In genomic region chr17:51120739-51121619, GRCh38 we compare ENCODE assay signal across 8 cellular contexts. TPM values are rescaled to one million over a fixed set of nuclear protein-coding genes. Genes with fewer than 3 reads are reported as not detected.
A peak's percentile ranks its signal among the peaks of the same experiment; 100 is the strongest.
DNase-seq lines count a peak whose midpoint lies in the region; ATAC-seq and TF ChIP-seq lines count a peak whose summit lies in the region.

Gene SPAG9, minus strand, starts transcription at chr17:51120868. Its CDS starts 212 bp downstream, at chr17:51120656.

- in situ Hi-C loops in mammary epithelial cell (cut with MboI; ENCODE audit: low sequenced_read_pairs in 2 of 2) = no loop called here

- DNase-seq in NCI-H2196 treated with DMSO at 0.1 percent for 48 hours (lab: John Stamatoyannopoulos, UW; ENCODE audit: unreplicated experiment) = peak; percentile 95
- DNase-seq in mammary epithelial cell = peak; percentile 97
- peak; percentile 97 for DNase-seq in iPS-NIHi7 (ENCODE audit: extremely low spot score)
- peak; percentile 80 for DNase-seq in smooth muscle cell (lab: John Stamatoyannopoulos, UW; ENCODE audit: unreplicated experiment)

- ATAC-seq in GM18870 (IDR thresholded peaks at IDR 0.05; ENCODE audit: unreplicated experiment) (peak; percentile 34), HG03135 (IDR thresholded peaks at IDR 0.05; ENCODE audit: unreplicated experiment) (peak; percentile 70)

- TF ChIP-seq CTCF in WI38 (IDR thresholded peaks at IDR 0.05; ENCODE audit: low read depth, low read length) = no peak
- TF ChIP-seq CTCF in mammary epithelial cell (conservative IDR thresholded peaks at IDR 0.05 in 1 of 2, IDR thresholded peaks at IDR 0.05 in 1 of 2; ENCODE audit: extremely low read depth in 1 of 2, insufficient read depth in 1 of 2, low read depth in 1 of 2, low read length in 2 of 2) = no peak
- no peak for TF ChIP-seq CTCF in smooth muscle cell (IDR thresholded peaks at IDR 0.05; ENCODE audit: borderline replicate concordance, insufficient read depth, poor library complexity, severe bottlenecking)

- H3K4me3 ChIP-seq in ACC112 (ENCODE audit: low read depth, low read length) (peak within 1 kb of the TSS; percentile 91), WI38 (ENCODE audit: low read depth, low read length) (peak within 1 kb of the TSS; percentile 87), mammary epithelial cell (replicated peaks in 1 of 3; ENCODE audit: insufficient read depth in 1 of 3, low read depth in 2 of 3, low read length in 3 of 3) (peak within 1 kb of the TSS; percentile 66 to 100 (median 67)), smooth muscle cell (peak within 1 kb of the TSS; percentile 94)

- no peaks in the 10 kb centered on the region for H4K20me1 ChIP-seq in mammary epithelial cell (ENCODE audit: insufficient read depth, low read length)
- peaks cover 45% of the 10 kb centered on the region for H4K20me1 ChIP-seq in smooth muscle cell (ENCODE audit: low read depth)

- peak within 1 kb of the TSS; percentile 21 for H2AFZ ChIP-seq in ACC112 (ENCODE audit: low read length, unreplicated experiment)
- H2AFZ ChIP-seq in mammary epithelial cell (ENCODE audit: low read depth, low read length) = peak within 1 kb of the TSS; percentile 90
- H2AFZ ChIP-seq in smooth muscle cell (ENCODE audit: low read depth) = peak within 1 kb of the TSS; percentile 52

- H3K4me2 ChIP-seq in mammary epithelial cell (ENCODE audit: insufficient read depth, low read depth, low read length) (peak within 1 kb of the TSS; percentile 91), smooth muscle cell (peak within 1 kb of the TSS; percentile 99)

- H3K9ac ChIP-seq in mammary epithelial cell (ENCODE audit: insufficient read depth, low read length) (peak within 1 kb of the TSS; percentile 100), smooth muscle cell (ENCODE audit: low read depth) (peak within 1 kb of the TSS; percentile 100)

- H3K79me2 ChIP-seq in ACC112 (ENCODE audit: control insufficient read depth, insufficient read depth, low read length, unreplicated experiment) (peaks cover 44% of the 10 kb centered on the region), mammary epithelial cell (ENCODE audit: insufficient read depth, low read length) (peaks cover 46% of the 10 kb centered on the region), smooth muscle cell (ENCODE audit: low read depth) (peaks cover 46% of the 10 kb centered on the region)

- H3K27ac ChIP-seq in ACC112 (ENCODE audit: low read depth, low read length) (peak within 1 kb of the TSS; percentile 100), mammary epithelial cell (ENCODE audit: insufficient read depth, low read depth, low read length) (peak within 1 kb of the TSS; percentile 100), smooth muscle cell (ENCODE audit: low read depth) (peak within 1 kb of the TSS; percentile 100)

- H3K4me1 ChIP-seq in ACC112 (ENCODE audit: control insufficient read depth, insufficient read depth, low read length, unreplicated experiment) = peaks cover 27% of the 10 kb centered on the region
- peaks cover 30% of the 10 kb centered on the region for H3K4me1 ChIP-seq in mammary epithelial cell (ENCODE audit: insufficient read depth, low read length)
- H3K4me1 ChIP-seq in smooth muscle cell (ENCODE audit: low read depth) = peaks cover 10% of the 10 kb centered on the region

- BruUV-seq in mammary epithelial cell (replicated peaks; lab: Mats Ljungman, UMichigan) = TSS peak; percentile 96

- peaks cover 2% of the 10 kb centered on the region for H3F3A ChIP-seq in smooth muscle cell (ENCODE audit: low read depth)

- no peaks in the 10 kb centered on the region for H3K27me3 ChIP-seq in ACC112 (ENCODE audit: insufficient read depth, low read length)
- no peaks in the 10 kb centered on the region for H3K27me3 ChIP-seq in mammary epithelial cell (ENCODE audit: insufficient read depth, low read length)
- H3K27me3 ChIP-seq in smooth muscle cell (ENCODE audit: low read depth) = no peaks in the 10 kb centered on the region

- intact Hi-C loops in mammary epithelial cell (cut with micrococcal nuclease) = loop anchor here (1.0 to 5.0 kb wide), 4 partner anchors 34 to 169 kb away; partner anchors contain the start of gene NME2

- H3K9me3 ChIP-seq in mammary epithelial cell (replicated peaks; ENCODE audit: insufficient read depth, low read length) = no peaks in the 10 kb centered on the region
- no peaks in the 10 kb centered on the region for H3K9me3 ChIP-seq in smooth muscle cell (replicated peaks; ENCODE audit: low read depth)

- WGBS in mammary epithelial cell (ENCODE audit: low coverage, missing lambda C conversion rate) = 5% methylated on average over 26 of the region's 68 CpGs
- under 1% methylated on average over 15 of the region's 68 CpGs for WGBS in smooth muscle cell (ENCODE audit: low lambda C conversion rate)

- H3K36me3 ChIP-seq in ACC112 (ENCODE audit: insufficient read depth, low read length) (no peaks in the 10 kb centered on the region), mammary epithelial cell (ENCODE audit: insufficient read depth, low read length) (no peaks in the 10 kb centered on the region), smooth muscle cell (ENCODE audit: low read depth) (no peaks in the 10 kb centered on the region)

- CTCF ChIA-PET in mammary epithelial cell (lab: Charles Lee; ENCODE audit: low non-redundant PET) = interaction anchor here (0.6 kb wide), 1 partner anchor 483 kb away, joined by 3 read pairs; no protein-coding TSS in a partner anchor

- dilution Hi-C loops in mammary epithelial cell (cut with HindIII; ENCODE audit: low sequenced_read_pairs) = no loop called here

RNA-seq across cellular contexts. Expression of gene SPAG9, which starts in this region (rescaled TPM):
- total RNA-seq in mammary epithelial cell (10 to 100 TPM; 80.4 to 95.3 TPM), smooth muscle cell (64.8 and 81.1 TPM in 2 replicates)
- polyA plus RNA-seq in mammary epithelial cell (24.0 TPM), smooth muscle cell (25.1 and 29.1 TPM in 2 replicates)
- polyA minus RNA-seq in mammary epithelial cell = 90.9 TPM

Comparison
In these comparisons a context has a peak if more than half of its experiments do, and no peak if none do; other contexts are left out.
1. Peak in every context shown above with its lines: DNase-seq, ATAC-seq, H3K4me3 ChIP-seq and H3K27ac ChIP-seq.
2. H2AFZ ChIP-seq: peak in every context shown above with its lines; median percentile 90 in mammary epithelial cell; 52 in smooth muscle cell; 21 in ACC112.